ENCODE assay signal across 1 cellular context in genomic region chr1:227888404-227889046, GRCh38.
TF ChIP-seq lines count a peak whose summit lies in the region.

No MANE protein-coding gene starts in this region.

TF ChIP-seq in GM23338, 12 proteins besides CTCF, POLR2A, EP300 and RAD21 (continued from another document):
- no peak for TF ChIP-seq ZNF462 (CRISPR knock-in tag; IDR thresholded peaks at IDR 0.05)
- TF ChIP-seq JUNB (IDR thresholded peaks at IDR 0.05; ENCODE audit: unreplicated experiment), result no peak
- no peak for TF ChIP-seq STAT1 (IDR thresholded peaks at IDR 0.05; ENCODE audit: unreplicated experiment)
